ENCODE assay signal across 15 cellular contexts in genomic region chr11:44630511-44631210, GRCh38.
A peak's percentile ranks its signal among the peaks of the same experiment; 100 is the strongest.
DNase-seq lines count a peak whose midpoint lies in the region; ATAC-seq and TF ChIP-seq lines count a peak whose summit lies in the region.
"Had no signal": no experiment of that assay in that cellular context is flagged by ENCODE, and none has a peak within 500 bp of the region (broad histone marks: within the 10 kb centered on the region; RNA-seq: fewer than 3 reads in every experiment).

No MANE protein-coding gene starts in this region.

- no peak overlapping the region for H3K9ac ChIP-seq in endodermal cell (ENCODE audit: extremely low read depth, low read length, poor library complexity, severe bottlenecking)
- H3K9ac ChIP-seq: SK-N-SH had no signal

- H3K27me3 Mint-ChIP-seq in activated CD8-positive, alpha-beta memory T cell treated with anti-CD3 and anti-CD28 coated beads, Interleukin-2, amount 10 ng/mL, durations not matched to agents 7 days and 5 days = peaks cover 12% of the 10 kb centered on the region
- peaks cover 6% of the 10 kb centered on the region for H3K27me3 Mint-ChIP-seq in endodermal cell (ENCODE audit: insufficient read depth)
- H3K27me3 Mint-ChIP-seq in stimulated activated naive B cell treated with anti-CD40 and anti-IgM and Interleukin-4, amounts not matched to agents 10 μg/mL and 1 μg/mL and 100 μg/mL, for 72 hours = peaks cover 13 to 23% of the 10 kb centered on the region in 2 donors
- H3K27me3 Mint-ChIP-seq in activated T-helper 1 cell treated with anti-CD3 and anti-CD28 coated beads, Interleukin-12 subunit alpha, Interleukin-12 subunit beta, Interleukin-2, Interleukin-4 antibody, amounts not matched to agents 30 ng/mL and 10 ng/mL and 1 ng/mL, durations not matched to agents 14 hours and 24 hours and 36 hours (ENCODE audit: insufficient read depth) = peaks cover 6% of the 10 kb centered on the region

- H3K9me3 ChIP-seq in endodermal cell (ENCODE audit: control insufficient read depth, low read length) (no peaks in the 10 kb centered on the region), sigmoid colon (no peaks in the 10 kb centered on the region), upper lobe of left lung (peaks cover 0 to 6% (median 0%) of the 10 kb centered on the region in 4 donors)
- H3K9me3 ChIP-seq: SK-N-SH had no signal

- H3K4me1 Mint-ChIP-seq in activated CD8-positive, alpha-beta memory T cell treated with anti-CD3 and anti-CD28 coated beads, Interleukin-2, amount 10 ng/mL, durations not matched to agents 7 days and 5 days = peaks cover 9% of the 10 kb centered on the region
- peaks cover 16% of the 10 kb centered on the region for H3K4me1 Mint-ChIP-seq in endodermal cell
- H3K4me1 Mint-ChIP-seq in stimulated activated naive B cell treated with anti-CD40 and anti-IgM and Interleukin-4, amounts not matched to agents 10 μg/mL and 1 μg/mL and 100 μg/mL, for 72 hours = peaks cover 9 to 24% of the 10 kb centered on the region in 2 donors
- peaks cover 8% of the 10 kb centered on the region for H3K4me1 Mint-ChIP-seq in activated T-helper 1 cell treated with anti-CD3 and anti-CD28 coated beads, Interleukin-12 subunit alpha, Interleukin-12 subunit beta, Interleukin-2, Interleukin-4 antibody, amounts not matched to agents 30 ng/mL and 10 ng/mL and 1 ng/mL, durations not matched to agents 14 hours and 24 hours and 36 hours (ENCODE audit: low read depth)

- TF ChIP-seq EP300 in sigmoid colon (IDR thresholded peaks at IDR 0.05) (no peak), upper lobe of left lung (IDR thresholded peaks at IDR 0.05) (no peak)

- H3K27ac Mint-ChIP-seq in activated CD8-positive, alpha-beta memory T cell treated with anti-CD3 and anti-CD28 coated beads, Interleukin-2, amount 10 ng/mL, durations not matched to agents 7 days and 5 days = no peak overlapping the region
- H3K27ac Mint-ChIP-seq in endodermal cell = no peak overlapping the region
- H3K27ac Mint-ChIP-seq in stimulated activated naive B cell treated with anti-CD40 and anti-IgM and Interleukin-4, amounts not matched to agents 10 μg/mL and 1 μg/mL and 100 μg/mL, for 72 hours = no peak overlapping the region
- no peak overlapping the region for H3K27ac Mint-ChIP-seq in activated T-helper 1 cell treated with anti-CD3 and anti-CD28 coated beads, Interleukin-12 subunit alpha, Interleukin-12 subunit beta, Interleukin-2, Interleukin-4 antibody, amounts not matched to agents 30 ng/mL and 10 ng/mL and 1 ng/mL, durations not matched to agents 14 hours and 24 hours and 36 hours

- H3K4me1 ChIP-seq in endodermal cell (ENCODE audit: control insufficient read depth, insufficient read depth, low read length) (peaks cover 4% of the 10 kb centered on the region), sigmoid colon (peaks cover 0 to 74% (median 63%) of the 10 kb centered on the region in 4 donors), upper lobe of left lung (peaks cover 21 to 51% (median 35%) of the 10 kb centered on the region in 4 donors)

- H3K9me3 Mint-ChIP-seq in activated CD8-positive, alpha-beta memory T cell treated with anti-CD3 and anti-CD28 coated beads, Interleukin-2, amount 10 ng/mL, durations not matched to agents 7 days and 5 days (ENCODE audit: low read depth) = no peaks in the 10 kb centered on the region
- peaks cover 2% of the 10 kb centered on the region for H3K9me3 Mint-ChIP-seq in endodermal cell
- peaks cover 0 to 3% of the 10 kb centered on the region in 2 donors for H3K9me3 Mint-ChIP-seq in stimulated activated naive B cell treated with anti-CD40 and anti-IgM and Interleukin-4, amounts not matched to agents 10 μg/mL and 1 μg/mL and 100 μg/mL, for 72 hours
- H3K9me3 Mint-ChIP-seq in activated T-helper 1 cell treated with anti-CD3 and anti-CD28 coated beads, Interleukin-12 subunit alpha, Interleukin-12 subunit beta, Interleukin-2, Interleukin-4 antibody, amounts not matched to agents 30 ng/mL and 10 ng/mL and 1 ng/mL, durations not matched to agents 14 hours and 24 hours and 36 hours = no peaks in the 10 kb centered on the region

- WGBS in endodermal cell (ENCODE audit: insufficient coverage in 1 of 2, insufficient read length in 1 of 2), 2 experiments = 88 to 98% methylated on average over 6 to 7 of the region's 7 CpGs
- 91 to 94% methylated on average over 7 of the region's 7 CpGs for WGBS in sigmoid colon, 2 donors
- 86% methylated on average over 6 to 7 of the region's 7 CpGs for WGBS in upper lobe of left lung, 2 donors

- H3K4me3 ChIP-seq in endodermal cell (ENCODE audit: low read length) (no peak overlapping the region), sigmoid colon (no peak overlapping the region), upper lobe of left lung (no peak overlapping the region)

- no peaks in the 10 kb centered on the region for H3K36me3 ChIP-seq in endodermal cell (ENCODE audit: control insufficient read depth, insufficient read depth, low read length)
- H3K36me3 ChIP-seq in sigmoid colon = no peaks in the 10 kb centered on the region
- no peaks in the 10 kb centered on the region for H3K36me3 ChIP-seq in upper lobe of left lung

- TF ChIP-seq CTCF in GM20000 (IDR thresholded peaks at IDR 0.05; ENCODE audit: extremely low read depth, missing control alignments) (no peak), endodermal cell (conservative IDR thresholded peaks at IDR 0.05) (no peak), sigmoid colon (IDR thresholded peaks at IDR 0.05) (no peak), upper lobe of left lung (IDR thresholded peaks at IDR 0.05) (no peak)

- ATAC-seq in activated CD8-positive, alpha-beta memory T cell treated with anti-CD3 and anti-CD28 coated beads, Interleukin-2, amount 10 ng/mL, durations not matched to agents 7 days and 5 days = no peak
- ATAC-seq in upper lobe of left lung (ENCODE audit: low FRiP score in 2 of 2) = no peak
- no peak for ATAC-seq in stimulated activated naive B cell treated with anti-CD40 and anti-IgM and Interleukin-4, amounts not matched to agents 10 μg/mL and 1 μg/mL and 100 μg/mL, for 72 hours (replicated peaks)

- H3K27ac ChIP-seq in endodermal cell (ENCODE audit: low read depth, low read length) = no peak overlapping the region
- H3K27ac ChIP-seq in sigmoid colon = peak overlapping the region in 2 of 4 donors; percentile 19 to 26
- no peak overlapping the region for H3K27ac ChIP-seq in upper lobe of left lung

- peak; percentile 49 for DNase-seq in activated CD8-positive, alpha-beta memory T cell treated with anti-CD3 and anti-CD28 coated beads for 24 hours
- no peak for DNase-seq in activated CD8-positive, alpha-beta memory T cell treated with anti-CD3 and anti-CD28 coated beads, Interleukin-2, amount 10 ng/mL, durations not matched to agents 7 days and 5 days
- DNase-seq in GM20000 (ENCODE audit: low spot score) = peak; percentile 2
- peak; percentile 18 for DNase-seq in endodermal cell
- DNase-seq in sigmoid colon = peak; percentile 57
- no peak for DNase-seq in upper lobe of left lung
- no peak for DNase-seq in stimulated activated naive B cell treated with anti-CD40 and anti-IgM and Interleukin-4, amounts not matched to agents 10 μg/mL and 1 μg/mL and 100 μg/mL, for 72 hours
- no peak for DNase-seq in activated T-helper 1 cell treated with anti-CD3 and anti-CD28 coated beads, Interleukin-12 subunit alpha, Interleukin-12 subunit beta, Interleukin-2, Interleukin-4 antibody, amounts not matched to agents 30 ng/mL and 10 ng/mL and 1 ng/mL, durations not matched to agents 14 hours and 24 hours and 36 hours (ENCODE audit: low spot score)
- DNase-seq: activated CD4-positive, alpha-beta T cell treated with anti-CD3 and anti-CD28 coated beads for 4 hours; activated T-cell treated with anti-CD3 and anti-CD28 coated beads, Interleukin-2, amount 50 U/mL, for 1 hour; DMS153; mammary epithelial cell; naive B cell; NCI-H1436 treated with DMSO at 0.1 percent for 48 hours; SK-N-SH had no signal

- no peak overlapping the region for H3K4me3 Mint-ChIP-seq in activated CD8-positive, alpha-beta memory T cell treated with anti-CD3 and anti-CD28 coated beads, Interleukin-2, amount 10 ng/mL, durations not matched to agents 7 days and 5 days
- no peak overlapping the region for H3K4me3 Mint-ChIP-seq in endodermal cell
- H3K4me3 Mint-ChIP-seq in stimulated activated naive B cell treated with anti-CD40 and anti-IgM and Interleukin-4, amounts not matched to agents 10 μg/mL and 1 μg/mL and 100 μg/mL, for 72 hours = no peak overlapping the region
- no peak overlapping the region for H3K4me3 Mint-ChIP-seq in activated T-helper 1 cell treated with anti-CD3 and anti-CD28 coated beads, Interleukin-12 subunit alpha, Interleukin-12 subunit beta, Interleukin-2, Interleukin-4 antibody, amounts not matched to agents 30 ng/mL and 10 ng/mL and 1 ng/mL, durations not matched to agents 14 hours and 24 hours and 36 hours
- H3K4me3 Mint-ChIP-seq: naive B cell had no signal

- intact Hi-C loops in sigmoid colon (cut with DNase I) = no loop called here
- intact Hi-C loops in activated T-helper 1 cell treated with anti-CD3 and anti-CD28 coated beads, Interleukin-12 subunit alpha, Interleukin-12 subunit beta, Interleukin-2, Interleukin-4 antibody, amounts not matched to agents 30 ng/mL and 10 ng/mL and 1 ng/mL, durations not matched to agents 14 hours and 24 hours and 36 hours (cut with micrococcal nuclease) = no loop called here

- CTCF ChIA-PET in activated CD8-positive, alpha-beta memory T cell treated with anti-CD3 and anti-CD28 coated beads, Interleukin-2, amount 10 ng/mL, durations not matched to agents 7 days and 5 days (lab: Charles Lee) = interaction anchor here (1.2 kb wide), 1 partner anchor 264 kb away, joined by 4 read pairs; no protein-coding TSS in a partner anchor

- no peaks in the 10 kb centered on the region for H3K36me3 Mint-ChIP-seq in activated CD8-positive, alpha-beta memory T cell treated with anti-CD3 and anti-CD28 coated beads, Interleukin-2, amount 10 ng/mL, durations not matched to agents 7 days and 5 days
- no peaks in the 10 kb centered on the region for H3K36me3 Mint-ChIP-seq in endodermal cell (ENCODE audit: low read depth)
- peaks cover 3 to 16% of the 10 kb centered on the region in 2 donors for H3K36me3 Mint-ChIP-seq in stimulated activated naive B cell treated with anti-CD40 and anti-IgM and Interleukin-4, amounts not matched to agents 10 μg/mL and 1 μg/mL and 100 μg/mL, for 72 hours
- H3K36me3 Mint-ChIP-seq in activated T-helper 1 cell treated with anti-CD3 and anti-CD28 coated beads, Interleukin-12 subunit alpha, Interleukin-12 subunit beta, Interleukin-2, Interleukin-4 antibody, amounts not matched to agents 30 ng/mL and 10 ng/mL and 1 ng/mL, durations not matched to agents 14 hours and 24 hours and 36 hours (ENCODE audit: low read depth) = peaks cover 3% of the 10 kb centered on the region
- H3K36me3 Mint-ChIP-seq: naive B cell had no signal

- TF ChIP-seq POLR2A in sigmoid colon (IDR thresholded peaks at IDR 0.05) (no peak), upper lobe of left lung (IDR thresholded peaks at IDR 0.05) (no peak)

- H3K27me3 ChIP-seq in endodermal cell (ENCODE audit: control insufficient read depth, insufficient read depth, low read length, poor library complexity, severe bottlenecking) = no peaks in the 10 kb centered on the region
- H3K27me3 ChIP-seq in sigmoid colon = no peaks in the 10 kb centered on the region
- H3K27me3 ChIP-seq in upper lobe of left lung = no peaks in the 10 kb centered on the region

Comparison
In these comparisons a context has a peak if more than half of its experiments do, and no peak if none do; other contexts are left out.
1. DNase-seq: peak in activated CD8-positive, alpha-beta memory T cell treated with anti-CD3 and anti-CD28 coated beads for 24 hours (single experiment), GM20000 (single experiment), endodermal cell (single experiment) and sigmoid colon (single experiment); none in activated CD8-positive, alpha-beta memory T cell treated with anti-CD3 and anti-CD28 coated beads, Interleukin-2, amount 10 ng/mL, durations not matched to agents 7 days and 5 days (single experiment), upper lobe of left lung (0 of 2), stimulated activated naive B cell treated with anti-CD40 and anti-IgM and Interleukin-4, amounts not matched to agents 10 μg/mL and 1 μg/mL and 100 μg/mL, for 72 hours (single experiment) and activated T-helper 1 cell treated with anti-CD3 and anti-CD28 coated beads, Interleukin-12 subunit alpha, Interleukin-12 subunit beta, Interleukin-2, Interleukin-4 antibody, amounts not matched to agents 30 ng/mL and 10 ng/mL and 1 ng/mL, durations not matched to agents 14 hours and 24 hours and 36 hours (single experiment).